Comparison of ENCODE assay signal across 8 cellular contexts in the genomic region with DNA sequence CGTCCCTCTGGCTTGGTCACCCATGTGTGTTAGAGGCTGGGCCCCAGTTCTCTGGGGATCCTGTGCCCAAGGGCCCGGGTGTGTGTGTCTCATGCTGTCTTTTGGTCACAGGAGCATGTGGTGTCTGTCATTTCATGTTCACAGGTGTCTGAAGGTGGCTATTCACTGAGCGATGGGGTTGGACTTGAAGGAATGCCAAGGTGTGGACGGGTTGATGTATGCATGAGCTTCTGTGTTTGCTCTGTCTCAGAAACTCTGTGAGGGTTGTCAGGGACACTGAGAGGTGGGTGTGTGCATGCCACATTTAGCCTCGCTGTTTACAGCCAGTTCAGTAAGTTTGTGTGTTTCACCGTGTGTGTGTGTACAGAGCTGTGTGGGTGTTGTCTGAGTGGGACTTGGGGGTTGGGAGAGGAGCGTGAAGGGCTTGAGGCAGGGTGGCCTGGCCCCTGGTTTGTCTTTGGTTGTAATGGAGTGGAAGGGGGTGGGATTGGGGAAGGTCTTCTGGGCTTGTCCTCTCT. TPM values are rescaled to one million over a fixed set of nuclear protein-coding genes. Genes with fewer than 3 reads are reported as not detected.
A peak's percentile ranks its signal among the peaks of the same experiment; 100 is the strongest.
DNase-seq lines count a peak whose midpoint lies in the region; ATAC-seq and TF ChIP-seq lines count a peak whose summit lies in the region.

No MANE protein-coding gene starts in this region.

- ATAC-seq in upper lobe of left lung (ENCODE audit: low FRiP score in 2 of 2), result peak; percentile 3 to 73
- ATAC-seq in GM21528 (IDR thresholded peaks at IDR 0.05; ENCODE audit: low FRiP score, unreplicated experiment), result no peak

- H3K27ac ChIP-seq in mesendoderm (ENCODE audit: low read depth, low read length) (peak overlapping the region; percentile 76), upper lobe of left lung (peak overlapping the region; percentile 77 to 89 (median 83))

- H4K8ac ChIP-seq in mesendoderm (ENCODE audit: low read depth, low read length), result no peak overlapping the region

- no peaks in the 10 kb centered on the region for H3K27me3 Mint-ChIP-seq in chondrocyte (ENCODE audit: low read depth)

- H3K23ac ChIP-seq in mesendoderm (ENCODE audit: low read length), result no peak overlapping the region

- no peaks in the 10 kb centered on the region for H3K9me3 Mint-ChIP-seq in chondrocyte (ENCODE audit: low read depth)

- peaks cover 19% of the 10 kb centered on the region for H3K79me1 ChIP-seq in mesendoderm (ENCODE audit: low read length)

- H3K36me3 ChIP-seq in mesendoderm (ENCODE audit: control insufficient read depth, insufficient read depth, low read length), result peaks cover 2% of the 10 kb centered on the region
- H3K36me3 ChIP-seq in upper lobe of left lung, result peaks cover under 1 to 17% (median 8%) of the 10 kb centered on the region in 4 donors

- TF ChIP-seq EP300 in upper lobe of left lung (IDR thresholded peaks at IDR 0.05), result no peak

- peaks cover 81% of the 10 kb centered on the region for H3K4me1 Mint-ChIP-seq in chondrocyte (ENCODE audit: low read depth)

- H2BK5ac ChIP-seq in mesendoderm (ENCODE audit: low read length), result peak overlapping the region; percentile 26

- peak overlapping the region; percentile 76 for H3K4me2 ChIP-seq in mesendoderm (ENCODE audit: low read length)

- H3K36me3 Mint-ChIP-seq in chondrocyte (ENCODE audit: low read depth), result peaks cover 11% of the 10 kb centered on the region

- peak in 1 of 4 donors; percentile 11 for TF ChIP-seq POLR2A in upper lobe of left lung (IDR thresholded peaks at IDR 0.05)

- H2AK5ac ChIP-seq in mesendoderm (ENCODE audit: low read length), result peak overlapping the region; percentile 34

- H3K27ac Mint-ChIP-seq in chondrocyte (ENCODE audit: unreplicated experiment), result peak overlapping the region; percentile 87

- peak overlapping the region; percentile 9 for H3K4me3 ChIP-seq in mesendoderm (ENCODE audit: low read length)
- H3K4me3 ChIP-seq in upper lobe of left lung, result peak overlapping the region in 3 of 4 donors; percentile 57 to 80 (median 70)

- DNase-seq in NCI-H1105 treated with DMSO at 0.1 percent for 48 hours (lab: John Stamatoyannopoulos, UW), result peak; percentile 41
- DNase-seq in NCI-H1105 (lab: John Stamatoyannopoulos, UW), result no peak
- DNase-seq in NCI-H748 (lab: John Stamatoyannopoulos, UW; ENCODE audit: unreplicated experiment), result peak; percentile 75
- no peak for DNase-seq in chondrocyte (ENCODE audit: low spot score)
- peak; percentile 48 for DNase-seq in mesendoderm
- peak in 1 of 2 donors; percentile 58 for DNase-seq in upper lobe of left lung
- DNase-seq in NCI-H187 treated with DMSO at 0.1 percent for 48 hours (lab: John Stamatoyannopoulos, UW), result no peak

- no peak overlapping the region for H3K4ac ChIP-seq in mesendoderm (ENCODE audit: low read depth, low read length)

- H2BK120ac ChIP-seq in mesendoderm (ENCODE audit: low read depth, low read length), result no peak overlapping the region

- WGBS in mesendoderm (ENCODE audit: extremely low coverage, insufficient coverage, low lambda C conversion rate), result no CpG with 5 or more reads among the region's 7 CpGs
- 48 to 57% methylated on average over 7 of the region's 7 CpGs for WGBS in upper lobe of left lung, 2 donors

- no peak overlapping the region for H3K18ac ChIP-seq in mesendoderm (ENCODE audit: low read length)

- H3K27me3 ChIP-seq in mesendoderm (ENCODE audit: insufficient read depth, low read length, poor library complexity) (no peaks in the 10 kb centered on the region), upper lobe of left lung (no peaks in the 10 kb centered on the region)

- TF ChIP-seq CTCF in chondrocyte (IDR thresholded peaks at IDR 0.05) (no peak), upper lobe of left lung (IDR thresholded peaks at IDR 0.05) (no peak)

- peaks cover 28% of the 10 kb centered on the region for H3K4me1 ChIP-seq in mesendoderm (ENCODE audit: control insufficient read depth, low read depth, low read length)
- H3K4me1 ChIP-seq in upper lobe of left lung, result peaks cover 31 to 44% (median 35%) of the 10 kb centered on the region in 4 donors

- H4K5ac ChIP-seq in mesendoderm (ENCODE audit: low read length), result no peak overlapping the region

- peak overlapping the region; percentile 80 for H3K4me3 Mint-ChIP-seq in chondrocyte (ENCODE audit: unreplicated experiment)

- H2BK15ac ChIP-seq in mesendoderm (replicated peaks; ENCODE audit: low read depth), result no peak overlapping the region

- H3K9ac ChIP-seq in mesendoderm (ENCODE audit: low read length), result peak overlapping the region; percentile 77

- H3K79me2 ChIP-seq in mesendoderm (ENCODE audit: control insufficient read depth, insufficient read depth, low read length), result peaks cover 51% of the 10 kb centered on the region

- H3K9me3 ChIP-seq in upper lobe of left lung, result no peaks in the 10 kb centered on the region

- peak overlapping the region; percentile 72 for H3K56ac ChIP-seq in mesendoderm (ENCODE audit: low read length)

RNA-seq across cellular contexts. Expression of gene DDR1, which starts 1.2 kb away (rescaled TPM):
- total RNA-seq in chondrocyte (112 to 157 TPM (median 117 TPM) in 3 replicates), upper lobe of left lung (100 to 1,000 TPM in 5 of 6 donors, 10 to 100 TPM in 1; 75.4 to 147 (median 111) TPM)
- polyA plus RNA-seq in mesendoderm (2013, experiment 1 of 2), result 59.0 TPM
- 57.2 TPM for polyA plus RNA-seq in mesendoderm (2013, experiment 2 of 2)

RNA-seq across cellular contexts. Expression of gene GTF2H4, which starts 22.5 kb away (rescaled TPM):
- total RNA-seq in chondrocyte (39.5 to 54.6 TPM (median 40.1 TPM) in 3 replicates), upper lobe of left lung (10 to 100 TPM; 10.1 to 47.6 (median 27.6) TPM)
- polyA plus RNA-seq in mesendoderm (2013, experiment 1 of 2), result 43.8 TPM
- 46.5 TPM for polyA plus RNA-seq in mesendoderm (2013, experiment 2 of 2)

RNA-seq across cellular contexts. Expression of gene VARS2, which starts 28.5 kb away (rescaled TPM):
- total RNA-seq in chondrocyte, result 33.1 to 48.0 TPM (median 33.8 TPM) in 3 replicates
- 12.1 TPM for polyA plus RNA-seq in mesendoderm (2013, experiment 1 of 2)
- polyA plus RNA-seq in mesendoderm (2013, experiment 2 of 2), result 13.9 TPM
- total RNA-seq in upper lobe of left lung, result 10 to 100 TPM; 23.0 to 56.6 (median 29.5) TPM

RNA-seq across cellular contexts. Expression of gene SFTA2, which starts 46.4 kb away (rescaled TPM):
- not detected in 3 replicates for total RNA-seq in chondrocyte
- not detected for polyA plus RNA-seq in mesendoderm (2013, experiment 1 of 2)
- polyA plus RNA-seq in mesendoderm (2013, experiment 2 of 2), result not detected
- 100 to 1,000 TPM in 5 of 6 donors, 10 to 100 TPM in 1; 80.7 to 511 (median 229) TPM for total RNA-seq in upper lobe of left lung

RNA-seq across cellular contexts. Expression of gene MUCL3, which starts 55.2 kb away (rescaled TPM):
- total RNA-seq in chondrocyte, result 0.07 TPM in 1 of 3 replicates, not detected in the others
- polyA plus RNA-seq in mesendoderm (2013, experiment 1 of 2), result 0.20 TPM
- polyA plus RNA-seq in mesendoderm (2013, experiment 2 of 2), result 0.22 TPM
- 10 to 100 TPM in 2 of 6 donors, 1 to 10 TPM in 4; 1.8 to 38.8 (median 5.0) TPM for total RNA-seq in upper lobe of left lung

Comparison
In these comparisons a context has a peak if more than half of its experiments do, and no peak if none do; other contexts are left out.
1. DNase-seq: peak in NCI-H1105 treated with DMSO at 0.1 percent for 48 hours (single experiment), NCI-H748 (single experiment) and mesendoderm (single experiment); none in NCI-H1105 (single experiment), chondrocyte (single experiment) and NCI-H187 treated with DMSO at 0.1 percent for 48 hours (single experiment).